1 cellular context compared by ENCODE assay signal in genomic region chr2:147451131-147451530, GRCh38.
TF ChIP-seq lines count a peak whose summit lies in the region.

No MANE protein-coding gene starts in this region.

TF ChIP-seq in WTC11, 78 proteins besides CTCF, POLR2A, EP300 and RAD21 (continued from another document):
- TF ChIP-seq ATF3 (CRISPR knock-in tag; conservative IDR thresholded peaks at IDR 0.05) = no peak
